ENCODE assay signal across 8 cellular contexts in genomic region chr9:35691325-35691631, GRCh38. TPM values are rescaled to one million over a fixed set of nuclear protein-coding genes. Genes with fewer than 3 reads are reported as not detected.
A peak's percentile ranks its signal among the peaks of the same experiment; 100 is the strongest.
DNase-seq lines count a peak whose midpoint lies in the region; TF ChIP-seq lines count a peak whose summit lies in the region.

No MANE protein-coding gene starts in this region.

- peaks cover 41% of the 10 kb centered on the region for H3K4me1 Mint-ChIP-seq in osteocyte (ENCODE audit: unreplicated experiment)

- no peaks in the 10 kb centered on the region for H3K9me2 ChIP-seq in DOHH2 (replicated peaks; ENCODE audit: control insufficient read depth, low read length)

- no peak for TF ChIP-seq POLR2A in Peyer's patch (IDR thresholded peaks at IDR 0.05)
- TF ChIP-seq POLR2A in erythroblast (IDR thresholded peaks at IDR 0.05; ENCODE audit: low read length), result no peak

- H3K36me3 ChIP-seq in DOHH2 (ENCODE audit: control insufficient read depth, low read length), result peaks cover 8% of the 10 kb centered on the region
- H3K36me3 ChIP-seq in Peyer's patch, result no peaks in the 10 kb centered on the region

- DNase-seq in Peyer's patch, result no peak
- no peak for DNase-seq in epithelial cell of prostate (ENCODE audit: low read depth, low spot score)
- no peak for DNase-seq in osteocyte (ENCODE audit: extremely low spot score, unreplicated experiment)
- DNase-seq in germinal center (ENCODE audit: low spot score), result no peak
- DNase-seq in erythroblast (lab: John Stamatoyannopoulos, UW), result no peak
- no peak for DNase-seq in EL
- DNase-seq in kidney glomerular epithelial cell (lab: John Stamatoyannopoulos, UW), result no peak

- no peaks in the 10 kb centered on the region for H3K27me3 Mint-ChIP-seq in osteocyte (ENCODE audit: unreplicated experiment)

- no peaks in the 10 kb centered on the region for H3K9me3 ChIP-seq in DOHH2 (ENCODE audit: control insufficient read depth, insufficient read depth, low read length)
- no peaks in the 10 kb centered on the region for H3K9me3 ChIP-seq in Peyer's patch

- H3K79me2 ChIP-seq in DOHH2 (ENCODE audit: control insufficient read depth, low read length), result no peaks in the 10 kb centered on the region

- H3K4me1 ChIP-seq in DOHH2 (ENCODE audit: control insufficient read depth, low read length) (peaks cover 47% of the 10 kb centered on the region), Peyer's patch (peaks cover 0 to 26% (median 0%) of the 10 kb centered on the region in 4 donors)

- no peaks in the 10 kb centered on the region for H4K20me1 ChIP-seq in DOHH2 (ENCODE audit: control insufficient read depth, insufficient read depth, low read depth, low read length)

- H3K4me3 ChIP-seq in DOHH2 (ENCODE audit: low read length), result peak overlapping the region; percentile 81
- peak overlapping the region; percentile 51 to 69 (median 68) for H3K4me3 ChIP-seq in Peyer's patch

- H3F3A ChIP-seq in DOHH2 (ENCODE audit: control insufficient read depth, insufficient read depth), result peaks cover 8% of the 10 kb centered on the region; the same call in 1 of the 2 replicates

- H3K36me3 Mint-ChIP-seq in osteocyte (ENCODE audit: unreplicated experiment), result peaks cover 1% of the 10 kb centered on the region

- peak overlapping the region; percentile 93 for H3K27ac Mint-ChIP-seq in osteocyte (ENCODE audit: unreplicated experiment)

- H3K27me3 ChIP-seq in DOHH2 (ENCODE audit: control insufficient read depth, low read length) (no peaks in the 10 kb centered on the region), Peyer's patch (no peaks in the 10 kb centered on the region)

- peak overlapping the region; percentile 95 for H3K4me2 ChIP-seq in DOHH2 (ENCODE audit: low read length)

- TF ChIP-seq CTCF in DOHH2 (IDR thresholded peaks at IDR 0.05; ENCODE audit: low read depth, low read length, poor library complexity, severe bottlenecking), result no peak
- TF ChIP-seq CTCF in Peyer's patch (IDR thresholded peaks at IDR 0.05), result no peak
- TF ChIP-seq CTCF in osteocyte (IDR thresholded peaks at IDR 0.05), result no peak

- no peaks in the 10 kb centered on the region for H3K9me3 Mint-ChIP-seq in osteocyte (ENCODE audit: unreplicated experiment)

- peak overlapping the region; percentile 82 for H3K4me3 Mint-ChIP-seq in osteocyte (ENCODE audit: unreplicated experiment)

- H3K27ac ChIP-seq in DOHH2 (ENCODE audit: low read depth, low read length) (no peak overlapping the region), Peyer's patch (peak overlapping the region; percentile 75 to 89 (median 80)), epithelial cell of prostate (peak overlapping the region; percentile 73)

RNA-seq across cellular contexts. Expression of gene TPM2, which starts 1.6 kb away (rescaled TPM):
- 100 to 1,000 TPM in 2 of 4 donors, 10 to 100 TPM in 2; 41.2 to 436 (median 122) TPM for total RNA-seq in Peyer's patch
- total RNA-seq in osteocyte, result 476 and 515 TPM in 2 replicates

RNA-seq across cellular contexts. Expression of gene CA9, which starts 17.6 kb away (rescaled TPM):
- total RNA-seq in Peyer's patch, result 1 to 10 TPM; 1.6 to 6.3 (median 5.2) TPM
- total RNA-seq in osteocyte, result not detected in 2 replicates

RNA-seq across cellular contexts. Expression of gene ARHGEF39, which starts 26.3 kb away (rescaled TPM):
- total RNA-seq in Peyer's patch (10 to 100 TPM in 1 of 4 donors, 1 to 10 TPM in 3; 1.9 to 19.8 (median 4.8) TPM), osteocyte (0.86 and 1.6 TPM in 2 replicates)

RNA-seq across cellular contexts. Expression of gene CCDC107, which starts 33.2 kb away (rescaled TPM):
- total RNA-seq in Peyer's patch, result 10 to 100 TPM; 14.0 to 21.9 (median 20.2) TPM
- 30.0 and 31.3 TPM in 2 replicates for total RNA-seq in osteocyte

RNA-seq across cellular contexts. Expression of gene RMRP, which starts 33.5 kb away (rescaled TPM):
- 1,000 to 10,000 TPM in 3 of 4 donors, not detected in 1; 1,673 to 3,824 (median 2,659) TPM for total RNA-seq in Peyer's patch
- 14,337 and 15,426 TPM in 2 replicates for total RNA-seq in osteocyte
